Comparison of ENCODE assay signal across 1 cellular context in the genomic region with DNA sequence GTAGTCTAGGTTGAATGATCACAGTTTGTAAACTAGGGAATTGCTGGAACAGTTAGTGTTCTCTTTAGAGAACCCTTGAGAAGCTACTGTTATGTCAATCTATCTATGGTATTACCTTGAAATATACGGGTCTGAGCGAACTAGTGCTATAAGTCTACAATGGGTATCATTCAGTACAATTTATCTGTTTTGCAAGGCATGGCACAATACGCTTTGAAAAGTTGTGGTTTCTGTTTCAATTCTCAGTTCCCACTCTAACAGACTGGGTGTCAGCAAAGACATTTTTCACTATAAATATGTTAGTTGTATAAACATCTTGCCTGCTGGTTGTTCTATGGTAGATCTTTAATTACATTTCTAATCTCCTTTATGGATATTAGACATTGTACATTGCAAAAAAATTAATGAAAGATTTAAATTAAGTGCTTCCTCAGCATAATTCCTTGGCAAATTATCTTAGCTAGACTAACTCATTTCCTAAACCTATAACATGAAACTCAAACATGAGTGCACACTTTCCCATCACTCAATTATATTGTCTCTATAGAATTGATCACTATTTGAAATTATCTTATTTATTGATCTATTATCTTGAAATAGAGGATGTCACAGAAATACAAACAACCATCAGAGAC.
TF ChIP-seq lines count a peak whose summit lies in the region.

No MANE protein-coding gene starts in this region.

TF ChIP-seq in K562, 482 proteins besides CTCF, POLR2A, EP300 and RAD21 (continued from another document):
- TF ChIP-seq, protein P1, sequence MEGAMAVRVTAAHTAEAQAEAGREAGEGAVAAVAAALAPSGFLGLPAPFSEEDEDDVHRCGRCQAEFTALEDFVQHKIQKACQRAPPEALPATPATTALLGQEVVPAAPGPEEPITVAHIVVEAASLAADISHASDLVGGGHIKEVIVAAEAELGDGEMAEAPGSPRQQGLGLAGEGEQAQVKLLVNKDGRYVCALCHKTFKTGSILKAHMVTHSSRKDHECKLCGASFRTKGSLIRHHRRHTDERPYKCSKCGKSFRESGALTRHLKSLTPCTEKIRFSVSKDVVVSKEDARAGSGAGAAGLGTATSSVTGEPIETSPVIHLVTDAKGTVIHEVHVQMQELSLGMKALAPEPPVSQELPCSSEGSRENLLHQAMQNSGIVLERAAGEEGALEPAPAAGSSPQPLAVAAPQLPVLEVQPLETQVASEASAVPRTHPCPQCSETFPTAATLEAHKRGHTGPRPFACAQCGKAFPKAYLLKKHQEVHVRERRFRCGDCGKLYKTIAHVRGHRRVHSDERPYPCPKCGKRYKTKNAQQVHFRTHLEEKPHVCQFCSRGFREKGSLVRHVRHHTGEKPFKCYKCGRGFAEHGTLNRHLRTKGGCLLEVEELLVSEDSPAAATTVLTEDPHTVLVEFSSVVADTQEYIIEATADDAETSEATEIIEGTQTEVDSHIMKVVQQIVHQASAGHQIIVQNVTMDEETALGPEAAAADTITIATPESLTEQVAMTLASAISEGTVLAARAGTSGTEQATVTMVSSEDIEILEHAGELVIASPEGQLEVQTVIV (CRISPR knock-in tag; IDR thresholded peaks at IDR 0.05; ENCODE audit: borderline replicate concordance) = no peak
- TF ChIP-seq ZNF274 (IDR thresholded peaks at IDR 0.05; ENCODE audit: borderline replicate concordance, low read depth, low read length) (no peak), ZNF445 (CRISPR knock-in tag; IDR thresholded peaks at IDR 0.05; ENCODE audit: low read depth) (no peak), MAFF (IDR thresholded peaks at IDR 0.05; ENCODE audit: low read length) (peak; percentile 43; the same call in 1 of the 2 replicates), LEF1 (IDR thresholded peaks at IDR 0.05) (no peak), ZFX (CRISPR knock-in tag; IDR thresholded peaks at IDR 0.05) (no peak)
